In the genomic region with DNA sequence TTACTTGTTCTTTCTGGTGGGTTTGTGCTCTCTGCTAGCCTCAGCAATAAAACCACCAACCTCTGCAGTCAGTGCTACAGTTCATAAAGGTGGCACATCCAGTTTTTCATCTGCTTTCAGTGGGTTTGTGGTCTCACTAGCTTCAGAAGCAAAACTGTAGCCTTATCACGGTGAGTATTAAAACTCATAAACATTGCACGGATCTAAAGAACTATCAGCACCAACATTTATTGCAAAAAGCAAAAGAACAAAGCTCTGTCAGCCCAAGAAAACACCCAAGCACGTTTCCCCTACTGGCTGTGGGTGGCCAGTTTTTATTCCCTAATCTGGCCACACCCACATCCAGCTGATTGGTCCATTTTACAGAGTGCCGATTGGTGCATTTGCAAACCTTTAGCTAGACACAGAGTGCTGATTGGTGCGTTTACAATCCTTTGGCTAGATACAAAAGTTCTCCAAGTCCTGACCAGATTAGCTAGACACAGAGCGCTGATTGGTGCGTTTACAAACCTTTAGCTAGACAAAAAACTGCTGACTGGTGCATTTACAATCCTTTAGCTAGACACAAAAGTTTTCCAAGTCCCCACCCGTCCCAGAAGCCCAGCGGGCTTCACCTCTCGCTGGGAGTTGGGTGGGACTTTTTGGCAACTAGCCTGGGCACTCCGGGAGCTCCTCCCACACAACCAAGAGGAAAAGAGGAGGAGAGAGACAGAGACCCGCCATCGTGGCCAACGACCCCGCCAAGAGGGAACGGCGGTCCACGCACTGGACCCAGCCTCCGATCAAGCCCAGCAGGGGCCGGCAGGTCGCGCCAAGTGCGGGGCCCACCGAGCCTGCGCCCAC, we compare ENCODE assay signal across 8 cellular contexts. TPM values are rescaled to one million over a fixed set of nuclear protein-coding genes. Genes with fewer than 3 reads are reported as not detected.
DNase-seq lines count a peak whose midpoint lies in the region; ATAC-seq and TF ChIP-seq lines count a peak whose summit lies in the region.

No MANE protein-coding gene starts in this region.

- H3K27ac Mint-ChIP-seq in activated naive CD8-positive, alpha-beta T cell treated with anti-CD3 and anti-CD28 coated beads, Interleukin-2, amount 10 ng/mL, durations not matched to agents 7 days and 5 days = peak overlapping the region; percentile 96
- H3K27ac Mint-ChIP-seq in Caco-2 (ENCODE audit: unreplicated experiment) = no peak overlapping the region

- TF ChIP-seq POLR2A in testis (IDR thresholded peaks at IDR 0.05) = no peak

- peak; percentile 14 for ATAC-seq in activated naive CD8-positive, alpha-beta T cell treated with anti-CD3 and anti-CD28 coated beads, Interleukin-2, amount 10 ng/mL, durations not matched to agents 7 days and 5 days (ENCODE audit: low read depth)
- ATAC-seq in left lung = no peak

- H3K27ac ChIP-seq in left lung = peak overlapping the region; percentile 84 to 90
- H3K27ac ChIP-seq in testis = peak overlapping the region; percentile 87 to 88

- peaks cover 11% of the 10 kb centered on the region for H3K9me3 Mint-ChIP-seq in activated naive CD8-positive, alpha-beta T cell treated with anti-CD3 and anti-CD28 coated beads, Interleukin-2, amount 10 ng/mL, durations not matched to agents 7 days and 5 days
- no peaks in the 10 kb centered on the region for H3K9me3 Mint-ChIP-seq in Caco-2 (ENCODE audit: unreplicated experiment)

- DNase-seq in BJ (ENCODE audit: low read depth) = no peak
- peak; percentile 63 for DNase-seq in NAMALWA (ENCODE audit: low spot score)
- DNase-seq in activated naive CD8-positive, alpha-beta T cell treated with anti-CD3 and anti-CD28 coated beads, Interleukin-2, amount 10 ng/mL, durations not matched to agents 7 days and 5 days = peak; percentile 47
- DNase-seq in left lung = no peak
- DNase-seq in testis = peak; percentile 83
- DNase-seq in iPS-NIHi7 (ENCODE audit: extremely low spot score) = no peak
- no peak for DNase-seq in Caco-2
- DNase-seq in NCI-H128 (lab: John Stamatoyannopoulos, UW; ENCODE audit: unreplicated experiment) = no peak

- TF ChIP-seq CTCF in BJ (IDR thresholded peaks at IDR 0.05; ENCODE audit: insufficient read depth, low read depth, low read length) (no peak), left lung (IDR thresholded peaks at IDR 0.05) (no peak), testis (IDR thresholded peaks at IDR 0.05) (peak in 1 of 3 experiments; percentile 2), Caco-2 (IDR thresholded peaks at IDR 0.05; ENCODE audit: insufficient read depth in 1 of 2, low read depth in 1 of 2, low read length in 1 of 2, severe bottlenecking in 1 of 2, unreplicated experiment in 1 of 2) (no peak)

- peaks cover 30% of the 10 kb centered on the region for H3K4me1 Mint-ChIP-seq in activated naive CD8-positive, alpha-beta T cell treated with anti-CD3 and anti-CD28 coated beads, Interleukin-2, amount 10 ng/mL, durations not matched to agents 7 days and 5 days
- H3K4me1 Mint-ChIP-seq in Caco-2 (ENCODE audit: low read depth, unreplicated experiment) = peaks cover 9% of the 10 kb centered on the region

- H3K9me3 ChIP-seq in left lung = peaks cover 0 to 10% of the 10 kb centered on the region in 2 donors
- H3K9me3 ChIP-seq in testis = no peaks in the 10 kb centered on the region
- H3K9me3 ChIP-seq in Caco-2 = 0 out of 2 replicates have a peak, but pooled peaks cover 5% of the 10 kb centered on the region

- peaks cover 12% of the 10 kb centered on the region for H3K36me3 Mint-ChIP-seq in activated naive CD8-positive, alpha-beta T cell treated with anti-CD3 and anti-CD28 coated beads, Interleukin-2, amount 10 ng/mL, durations not matched to agents 7 days and 5 days
- H3K36me3 Mint-ChIP-seq in Caco-2 (ENCODE audit: insufficient read depth, unreplicated experiment) = peaks cover 12% of the 10 kb centered on the region

- H3K27me3 Mint-ChIP-seq in activated naive CD8-positive, alpha-beta T cell treated with anti-CD3 and anti-CD28 coated beads, Interleukin-2, amount 10 ng/mL, durations not matched to agents 7 days and 5 days = no peaks in the 10 kb centered on the region
- H3K27me3 Mint-ChIP-seq in Caco-2 (ENCODE audit: insufficient read depth, unreplicated experiment) = no peaks in the 10 kb centered on the region

- H3K36me3 ChIP-seq in BJ (ENCODE audit: control insufficient read depth, insufficient read depth, low read length) (no peaks in the 10 kb centered on the region), left lung (no peaks in the 10 kb centered on the region), testis (ENCODE audit: low read depth, missing control alignments) (no peaks in the 10 kb centered on the region), Caco-2 (ENCODE audit: control insufficient read depth, insufficient read depth, low read length) (no peaks in the 10 kb centered on the region)

- H3K4me1 ChIP-seq in left lung = peaks cover 10 to 39% of the 10 kb centered on the region in 2 donors
- H3K4me1 ChIP-seq in testis = peaks cover 22% of the 10 kb centered on the region
- peaks cover 6% of the 10 kb centered on the region for H3K4me1 ChIP-seq in Caco-2

- CTCF ChIA-PET in BJ (lab: Yijun Ruan, JAX) (interaction anchor here (0.6 to 3.7 kb wide), 5 partner anchors 9 to 241 kb away, joined by 3 to 12 read pairs (median 4); no protein-coding TSS in a partner anchor), Caco-2 (lab: Charles Lee) (no interaction called here)

- POLR2A ChIA-PET in BJ (lab: Charles Lee) (no interaction called here), Caco-2 (lab: Charles Lee) (no interaction called here)
- POLR2A ChIA-PET in activated naive CD8-positive, alpha-beta T cell treated with anti-CD3 and anti-CD28 coated beads, Interleukin-2, amount 10 ng/mL, durations not matched to agents 7 days and 5 days (lab: Charles Lee) = interaction anchor here (0.6 to 7.5 kb wide), 11 partner anchors 9 to 209 kb away, joined by 3 to 90 read pairs (median 8); a partner anchor contains a TSS

- H3K27me3 ChIP-seq in BJ (ENCODE audit: control insufficient read depth, insufficient read depth, low read length) (no peaks in the 10 kb centered on the region), left lung (no peaks in the 10 kb centered on the region), testis (no peaks in the 10 kb centered on the region), Caco-2 (replicated peaks; ENCODE audit: control insufficient read depth, insufficient read depth, low read length) (no peaks in the 10 kb centered on the region)

- intact Hi-C loops in left lung (cut with DNase I) (no loop called here), testis (cut with DNase I; ENCODE audit: low total_unique reads) (no loop called here), Caco-2 (cut with micrococcal nuclease; ENCODE audit: unreplicated experiment) (no loop called here)

- H3K4me3 ChIP-seq in BJ (ENCODE audit: low read depth, low read length) (peak overlapping the region; percentile 39), left lung (peak overlapping the region; percentile 66 to 74), testis (peak overlapping the region; percentile 59 to 85), Caco-2 (ENCODE audit: low read depth, low read length) (no peak overlapping the region)

- peak overlapping the region; percentile 92 for H3K4me3 Mint-ChIP-seq in activated naive CD8-positive, alpha-beta T cell treated with anti-CD3 and anti-CD28 coated beads, Interleukin-2, amount 10 ng/mL, durations not matched to agents 7 days and 5 days
- no peak overlapping the region for H3K4me3 Mint-ChIP-seq in Caco-2 (ENCODE audit: unreplicated experiment)

- 39 to 45% methylated on average over 13 to 25 of the region's 25 CpGs for WGBS in testis, 2 donors

- no TSS peak for BruUV-seq in Caco-2 (replicated peaks; lab: Mats Ljungman, UMichigan)

RNA-seq across cellular contexts. Expression of a gene that starts 3.3 kb away (rescaled TPM):
- polyA plus RNA-seq in BJ (2011; rRNA removed) = 210 and 226 TPM in 2 replicates
- 37.5 and 45.8 TPM in 2 replicates for polyA minus RNA-seq in BJ (2011; rRNA and poly(A)+ RNA removed)
- 10 to 100 TPM; 41.5 to 44.2 TPM for total RNA-seq in activated naive CD8-positive, alpha-beta T cell treated with anti-CD3 and anti-CD28 coated beads, Interleukin-2, amount 10 ng/mL, durations not matched to agents 7 days and 5 days
- total RNA-seq in left lung = 10 to 100 TPM; 81.8 to 99.5 TPM
- total RNA-seq in testis = 10 to 100 TPM; 71.3 to 83.4 TPM
- polyA plus RNA-seq in testis (ENCODE audit: insufficient read depth, low read depth, low replicate concordance) = 90.1 TPM
- 116 and 134 TPM in 2 replicates for total RNA-seq in Caco-2 (2022)

RNA-seq across cellular contexts. Expression of a gene that starts 24.8 kb away (rescaled TPM):
- 10.8 and 15.3 TPM in 2 replicates for polyA plus RNA-seq in BJ (2011; rRNA removed)
- 4.3 and 6.4 TPM in 2 replicates for polyA minus RNA-seq in BJ (2011; rRNA and poly(A)+ RNA removed)
- total RNA-seq in activated naive CD8-positive, alpha-beta T cell treated with anti-CD3 and anti-CD28 coated beads, Interleukin-2, amount 10 ng/mL, durations not matched to agents 7 days and 5 days = 10 to 100 TPM; 11.1 to 11.6 TPM
- 10 to 100 TPM in 1 of 2 donors, 1 to 10 TPM in 1; 9.6 to 16.4 TPM for total RNA-seq in left lung
- total RNA-seq in testis = 10 to 100 TPM; 11.0 to 12.5 TPM
- polyA plus RNA-seq in testis (ENCODE audit: insufficient read depth, low read depth, low replicate concordance) = 9.5 TPM
- 23.9 and 25.9 TPM in 2 replicates for total RNA-seq in Caco-2 (2022)

RNA-seq across cellular contexts. Expression of a gene that starts 25.2 kb away (rescaled TPM):
- polyA plus RNA-seq in BJ (2011; rRNA removed) = 0.28 and 0.74 TPM in 2 replicates
- not detected in 2 replicates for polyA minus RNA-seq in BJ (2011; rRNA and poly(A)+ RNA removed)
- total RNA-seq in activated naive CD8-positive, alpha-beta T cell treated with anti-CD3 and anti-CD28 coated beads, Interleukin-2, amount 10 ng/mL, durations not matched to agents 7 days and 5 days = 1 to 10 TPM in 1 of 2 experiments, under 1 TPM in 1; 0.54 to 3.0 TPM
- total RNA-seq in left lung = 1 to 10 TPM in 1 of 2 donors, under 1 TPM in 1; 0.58 to 1.0 TPM
- total RNA-seq in testis = 10 to 100 TPM in 1 of 2 donors, 1 to 10 TPM in 1; 7.9 to 14.3 TPM
- 21.7 TPM for polyA plus RNA-seq in testis (ENCODE audit: insufficient read depth, low read depth, low replicate concordance)
- total RNA-seq in Caco-2 (2022) = 3.1 and 4.3 TPM in 2 replicates

RNA-seq across cellular contexts. Expression of a gene that starts 28.0 kb away (rescaled TPM):
- polyA plus RNA-seq in BJ (2011; rRNA removed) (52.4 and 89.4 TPM in 2 replicates), testis (ENCODE audit: insufficient read depth, low read depth, low replicate concordance) (63.8 TPM)
- 14.8 and 21.4 TPM in 2 replicates for polyA minus RNA-seq in BJ (2011; rRNA and poly(A)+ RNA removed)
- total RNA-seq in activated naive CD8-positive, alpha-beta T cell treated with anti-CD3 and anti-CD28 coated beads, Interleukin-2, amount 10 ng/mL, durations not matched to agents 7 days and 5 days = 10 to 100 TPM; 81.6 to 90.7 TPM
- total RNA-seq in left lung (10 to 100 TPM; 71.1 to 74.8 TPM), testis (100 to 1,000 TPM in 1 of 2 donors, 10 to 100 TPM in 1; 91.7 to 106 TPM), Caco-2 (2022) (104 and 105 TPM in 2 replicates)

Comparison
In these comparisons a context has a peak if more than half of its experiments do, and no peak if none do; other contexts are left out.
1. DNase-seq: peak in NAMALWA (single experiment), activated naive CD8-positive, alpha-beta T cell treated with anti-CD3 and anti-CD28 coated beads, Interleukin-2, amount 10 ng/mL, durations not matched to agents 7 days and 5 days (single experiment) and testis (single experiment); none in BJ (single experiment), left lung (0 of 2), iPS-NIHi7 (single experiment), Caco-2 (0 of 2) and NCI-H128 (single experiment).